15 cellular contexts compared by ENCODE assay signal in the genomic region with DNA sequence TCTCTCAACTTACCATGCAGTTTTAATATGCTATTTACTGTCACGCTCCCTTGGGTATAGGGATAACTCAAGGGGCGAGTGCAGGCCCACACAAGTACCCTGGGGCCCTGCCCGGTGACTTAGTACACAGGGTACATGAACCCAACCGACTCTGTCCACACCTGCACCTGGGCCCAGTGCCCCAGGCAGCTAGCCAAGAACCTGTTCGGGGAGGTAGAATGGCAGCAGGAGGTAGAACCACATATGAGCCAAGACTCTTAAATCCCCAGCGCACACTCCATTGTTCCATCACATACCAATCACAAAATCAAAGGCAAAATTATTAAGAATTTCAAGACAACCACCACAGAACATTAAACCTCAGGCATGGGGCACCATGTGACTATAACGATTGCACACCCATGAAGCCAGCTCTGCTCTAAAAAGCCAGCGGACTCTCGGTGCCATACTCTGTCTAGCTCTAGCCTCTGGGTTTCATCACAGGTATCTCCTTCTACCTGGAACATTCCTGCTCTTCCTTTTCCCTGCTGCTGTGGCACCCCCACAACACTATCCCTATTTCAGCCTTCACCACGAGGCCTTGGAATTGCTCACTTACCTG. TPM values are rescaled to one million over a fixed set of nuclear protein-coding genes. Genes with fewer than 3 reads are reported as not detected.
DNase-seq lines count a peak whose midpoint lies in the region; FAIRE-seq lines count a peak whose summit lies in the region.
"Had no signal": no experiment of that assay in that cellular context is flagged by ENCODE, and none has a peak within 500 bp of the region (broad histone marks: within the 10 kb centered on the region; RNA-seq: fewer than 3 reads in every experiment).

No MANE protein-coding gene starts in this region.

- DNase-seq in NCI-H1417 (lab: John Stamatoyannopoulos, UW) (peak; percentile 8 to 65 (median 12)), NCI-H1417 treated with DMSO at 0.1 percent for 48 hours (lab: John Stamatoyannopoulos, UW) (no peak), NCI-H345 (lab: John Stamatoyannopoulos, UW) (peak; percentile 83), cerebellum (ENCODE audit: low spot score) (peak; percentile 2), small intestine (peak; percentile 1), RKO (ENCODE audit: low spot score) (no peak), AG20443 (ENCODE audit: low spot score) (no peak), dermis blood vessel endothelial cell (no peak)
- DNase-seq: anterior cingulate cortex; CD4-positive, alpha-beta T cell; GF-D8; KBM-7; left colon; naive B cell had no signal

- peaks cover 0 to 2% of the 10 kb centered on the region in 2 donors for H3K36me3 ChIP-seq in small intestine (ENCODE audit: control insufficient read depth in 2 of 2, insufficient read depth in 2 of 2, low read length in 2 of 2)

- no peak for FAIRE-seq in small intestine (lab: Jason Lieb, UNC)
- FAIRE-seq: A204.1 had no signal

- H3K27ac ChIP-seq in small intestine (ENCODE audit: low read depth in 1 of 2, low read length in 1 of 2) = no peak overlapping the region

- H3K27me3 ChIP-seq in small intestine (ENCODE audit: control insufficient read depth in 2 of 2, insufficient read depth in 2 of 2, low read length in 2 of 2) = no peaks in the 10 kb centered on the region

- no peaks in the 10 kb centered on the region for H3K4me1 ChIP-seq in small intestine (ENCODE audit: control insufficient read depth in 2 of 2, insufficient read depth in 1 of 2, low read depth in 1 of 2, low read length in 1 of 2)

- WGBS in small intestine, 3 donors = 59 to 89% (median 72%) methylated on average over 10 of the region's 10 CpGs

- H3K9me3 ChIP-seq in small intestine (ENCODE audit: control insufficient read depth, low read depth) = no peaks in the 10 kb centered on the region

- H3K4me3 ChIP-seq in small intestine (ENCODE audit: low read depth in 1 of 2, low read length in 2 of 2) = no peak overlapping the region

RNA-seq across cellular contexts. Expression of a gene that starts 14.6 kb away (rescaled TPM):
- total RNA-seq in cerebellum (20.0 TPM), dermis blood vessel endothelial cell (35.4 and 39.7 TPM in 2 replicates)
- polyA plus RNA-seq in small intestine = 1 to 10 TPM; 5.7 to 8.4 (median 6.9) TPM

Comparison
In these comparisons a context has a peak if more than half of its experiments do, and no peak if none do; other contexts are left out.
1. DNase-seq: peak in NCI-H1417 (3 of 3), NCI-H345 (single experiment), cerebellum (single experiment) and small intestine (single experiment); none in NCI-H1417 treated with DMSO at 0.1 percent for 48 hours (single experiment), RKO (single experiment), AG20443 (single experiment) and dermis blood vessel endothelial cell (single experiment).